Comparison of ENCODE assay signal across 18 cellular contexts in the genomic region with DNA sequence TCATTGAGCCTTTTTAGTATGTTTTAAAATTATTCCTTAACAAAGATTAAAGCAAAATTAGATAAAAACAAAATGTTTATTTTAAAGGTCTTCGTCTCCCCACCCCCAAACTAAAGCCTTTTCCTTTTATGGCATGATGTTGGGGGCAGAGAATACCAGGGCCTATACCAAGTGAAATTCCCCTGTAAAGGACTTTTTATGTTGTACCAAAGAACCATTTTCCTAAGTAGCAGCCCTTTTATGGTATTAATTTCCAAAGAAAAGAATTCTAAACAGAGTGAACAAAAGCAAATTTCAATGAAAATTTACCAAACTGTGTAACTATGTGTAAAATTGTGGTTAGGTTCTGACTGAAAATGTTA.
DNase-seq lines count a peak whose midpoint lies in the region; ATAC-seq and TF ChIP-seq lines count a peak whose summit lies in the region.
"Had no signal": no experiment of that assay in that cellular context is flagged by ENCODE, and none has a peak within 500 bp of the region (broad histone marks: within the 10 kb centered on the region; RNA-seq: fewer than 3 reads in every experiment).

No MANE protein-coding gene starts in this region.

- H4K91ac ChIP-seq in mesenchymal stem cell (ENCODE audit: low read length): no peak overlapping the region

- H2BK5ac ChIP-seq in mesenchymal stem cell (ENCODE audit: low read depth, low read length, poor library complexity, severe bottlenecking): no peak overlapping the region

- no peak overlapping the region for H3K18ac ChIP-seq in mesenchymal stem cell (ENCODE audit: low read depth in 1 of 2, low read length in 2 of 2)

- H3K36me3 ChIP-seq in HUES64 (ENCODE audit: insufficient read depth, low read length) (peaks cover 97% of the 10 kb centered on the region), mammary epithelial cell (ENCODE audit: insufficient read depth, low read length) (peaks cover 15% of the 10 kb centered on the region), mesenchymal stem cell (ENCODE audit: control insufficient read depth in 1 of 2, insufficient read depth in 2 of 2, low read depth in 1 of 2, low read length in 2 of 2) (peaks cover 17 to 88% of the 10 kb centered on the region in 2 experiments), thoracic aorta (peaks cover 34% of the 10 kb centered on the region)

- in situ Hi-C loops in mammary epithelial cell (cut with MboI; ENCODE audit: low sequenced_read_pairs in 2 of 2): no loop called here

- H3K4me1 ChIP-seq in HUES64 (ENCODE audit: insufficient read depth, low read length) (peaks cover 13% of the 10 kb centered on the region), mammary epithelial cell (ENCODE audit: insufficient read depth, low read length) (peaks cover 7% of the 10 kb centered on the region), mesenchymal stem cell (ENCODE audit: control insufficient read depth, insufficient read depth, low read depth, low read length) (peaks cover 2% of the 10 kb centered on the region), thoracic aorta (ENCODE audit: control insufficient read depth in 1 of 2, low read depth in 2 of 2) (peaks cover 0 to 36% of the 10 kb centered on the region in 2 donors)
- H3K4me1 ChIP-seq: left lung, testis had no signal

- peak overlapping the region; percentile 39 for H3K4me2 ChIP-seq in mammary epithelial cell (ENCODE audit: insufficient read depth, low read depth, low read length)
- no peak overlapping the region for H3K4me2 ChIP-seq in mesenchymal stem cell (ENCODE audit: low read length, poor library complexity, severe bottlenecking)

- WGBS in HUES64: no CpG with 5 or more reads among the region's 1 CpG
- 69% methylated on average over 1 of the region's 1 CpG for WGBS in mammary epithelial cell (ENCODE audit: low coverage, missing lambda C conversion rate)
- WGBS in mesenchymal stem cell: no CpG with 5 or more reads among the region's 1 CpG

- ATAC-seq in thoracic aorta (ENCODE audit: insufficient number of reproducible peaks, low FRiP score, low read depth): no peak
- ATAC-seq: HCT116; left lung; natural killer cell treated with Interleukin-12 subunit alpha and Interleukin-12 subunit beta and Interleukin-15 and Interleukin-18, amount 100 ng/mL, for 72 hours had no signal

- no peak overlapping the region for H4K8ac ChIP-seq in mesenchymal stem cell (ENCODE audit: low read length)

- no TSS peak for BruUV-seq in mammary epithelial cell (replicated peaks; lab: Mats Ljungman, UMichigan)

- CTCF ChIA-PET in mammary epithelial cell (lab: Charles Lee; ENCODE audit: low non-redundant PET): no interaction called here

- no peak overlapping the region for H3K9ac ChIP-seq in HUES64 (ENCODE audit: low read depth, low read length)
- no peak overlapping the region for H3K9ac ChIP-seq in mammary epithelial cell (ENCODE audit: insufficient read depth, low read length)
- peak overlapping the region; percentile 88 for H3K9ac ChIP-seq in mesenchymal stem cell (ENCODE audit: low read length)

- intact Hi-C loops in mammary epithelial cell (cut with micrococcal nuclease): no loop called here

- H2BK15ac ChIP-seq in mesenchymal stem cell (ENCODE audit: low read depth, poor library complexity, severe bottlenecking): no peak overlapping the region

- H3K79me2 ChIP-seq in mammary epithelial cell (ENCODE audit: insufficient read depth, low read length): no peaks in the 10 kb centered on the region

- no peak overlapping the region for H3K4ac ChIP-seq in mesenchymal stem cell (ENCODE audit: low read depth in 1 of 2, low read length in 2 of 2)

- no peak overlapping the region for H3K14ac ChIP-seq in mesenchymal stem cell (ENCODE audit: low read length in 2 of 2)

- H3K9me3 ChIP-seq in HUES64 (ENCODE audit: insufficient read depth, low read depth, low read length): no peaks in the 10 kb centered on the region
- no peaks in the 10 kb centered on the region for H3K9me3 ChIP-seq in mammary epithelial cell (replicated peaks; ENCODE audit: insufficient read depth, low read length)
- no peaks in the 10 kb centered on the region for H3K9me3 ChIP-seq in mesenchymal stem cell (ENCODE audit: control insufficient read depth, low read length)
- no peaks in the 10 kb centered on the region for H3K9me3 ChIP-seq in thoracic aorta
- H3K9me3 ChIP-seq: left lung, testis had no signal

- no peak overlapping the region for H2BK120ac ChIP-seq in mesenchymal stem cell (ENCODE audit: low read depth, low read length)

- no peak overlapping the region for H2BK12ac ChIP-seq in mesenchymal stem cell (ENCODE audit: low read length in 2 of 2)

- DNase-seq in mammary epithelial cell (no peak), mesenchymal stem cell (peak; percentile 56), thoracic aorta (ENCODE audit: low spot score) (no peak), glomerular visceral epithelial cell (ENCODE audit: extremely low spot score) (no peak), NCI-H2171 (lab: John Stamatoyannopoulos, UW) (no peak), midbrain (lab: John Stamatoyannopoulos, UW) (no peak)
- DNase-seq: activated effector memory CD4-positive, alpha-beta T cell treated with Interleukin-2 at 50 U/mL for 16 hours; DMS153; dorsolateral prefrontal cortex; left lung; NCI-H187; NCI-H524 treated with DMSO at 0.1 percent for 48 hours; stimulated activated CD4-positive, alpha-beta T cell treated with anti-CD3 and anti-CD28 coated beads, Interleukin-4, amount 100 ng/mL, for 1 hour; T-helper 9 cell; testis had no signal

- peak overlapping the region; percentile 61 for H3K27ac ChIP-seq in HUES64 (ENCODE audit: low read depth, low read length)
- peak overlapping the region; percentile 34 for H3K27ac ChIP-seq in mammary epithelial cell (ENCODE audit: insufficient read depth, low read depth, low read length)
- no peak overlapping the region for H3K27ac ChIP-seq in mesenchymal stem cell (ENCODE audit: low read length, poor library complexity, severe bottlenecking)
- peak overlapping the region; percentile 31 to 41 for H3K27ac ChIP-seq in thoracic aorta

- peaks cover 17% of the 10 kb centered on the region for H3K79me1 ChIP-seq in mesenchymal stem cell (replicated peaks; ENCODE audit: low read length, poor library complexity, severe bottlenecking)

- H3K23ac ChIP-seq in mesenchymal stem cell (ENCODE audit: low read length in 2 of 2): no peak overlapping the region

- H2AFZ ChIP-seq in mammary epithelial cell (ENCODE audit: low read depth, low read length) (no peak overlapping the region), mesenchymal stem cell (ENCODE audit: low read depth, low read length) (no peak overlapping the region)

- TF ChIP-seq CTCF in mammary epithelial cell (conservative IDR thresholded peaks at IDR 0.05 in 1 of 2, IDR thresholded peaks at IDR 0.05 in 1 of 2; ENCODE audit: extremely low read depth in 1 of 2, insufficient read depth in 1 of 2, low read depth in 1 of 2, low read length in 2 of 2) (no peak), thoracic aorta (IDR thresholded peaks at IDR 0.05) (no peak)

- H3K4me3 ChIP-seq in HUES64 (ENCODE audit: low read length): no peak overlapping the region
- H3K4me3 ChIP-seq in mammary epithelial cell (replicated peaks in 1 of 3; ENCODE audit: insufficient read depth in 1 of 3, low read depth in 2 of 3, low read length in 3 of 3): no peak overlapping the region
- peak overlapping the region in 1 of 2 experiments; percentile 45 for H3K4me3 ChIP-seq in mesenchymal stem cell (ENCODE audit: insufficient read depth in 1 of 2, low read depth in 1 of 2, low read length in 2 of 2)
- H3K4me3 ChIP-seq in thoracic aorta: no peak overlapping the region
- H3K4me3 ChIP-seq: dorsolateral prefrontal cortex, left lung, testis had no signal

- dilution Hi-C loops in mammary epithelial cell (cut with HindIII; ENCODE audit: low sequenced_read_pairs): no loop called here

- no peak overlapping the region for H2AK5ac ChIP-seq in mesenchymal stem cell (ENCODE audit: low read length, severe bottlenecking)

- no peaks in the 10 kb centered on the region for H3K27me3 ChIP-seq in HUES64 (ENCODE audit: insufficient read depth, low read length)
- H3K27me3 ChIP-seq in mammary epithelial cell (ENCODE audit: insufficient read depth, low read length): no peaks in the 10 kb centered on the region
- H3K27me3 ChIP-seq in mesenchymal stem cell (ENCODE audit: control insufficient read depth in 1 of 2, insufficient read depth in 1 of 2, low read length in 2 of 2): no peaks in the 10 kb centered on the region
- no peaks in the 10 kb centered on the region for H3K27me3 ChIP-seq in thoracic aorta (replicated peaks; ENCODE audit: insufficient read depth)
- H3K27me3 ChIP-seq: dorsolateral prefrontal cortex, left lung, testis had no signal

- H4K20me1 ChIP-seq in mammary epithelial cell (ENCODE audit: insufficient read depth, low read length): no peaks in the 10 kb centered on the region
